In the genomic region with DNA sequence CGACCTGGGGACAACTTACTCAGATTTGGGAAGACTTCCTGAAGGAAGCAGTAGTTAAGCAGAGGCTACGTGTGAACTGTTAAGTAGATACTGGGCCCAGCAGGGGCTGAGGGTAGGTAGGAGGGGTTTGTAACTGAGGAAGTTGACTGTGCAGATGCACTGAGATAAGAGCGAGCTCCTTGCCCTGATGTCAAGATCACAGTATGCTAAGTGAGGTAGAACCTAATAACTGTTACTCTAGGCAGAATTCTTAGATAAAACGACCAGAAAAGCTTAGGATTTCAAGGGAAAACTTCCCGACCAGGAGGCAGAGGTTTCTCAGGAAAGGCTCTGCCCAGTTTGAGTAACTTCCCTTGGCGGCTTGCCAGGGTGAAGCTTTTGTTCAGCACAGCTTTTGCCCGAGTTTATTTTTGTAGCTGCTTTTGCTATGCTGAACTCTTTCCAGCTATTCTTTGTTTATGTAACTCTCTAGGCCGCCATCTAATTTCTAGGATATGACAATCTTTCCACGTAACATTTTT, we compare ENCODE assay signal across 8 cellular contexts.
A peak's percentile ranks its signal among the peaks of the same experiment; 100 is the strongest.
DNase-seq lines count a peak whose midpoint lies in the region; ATAC-seq and TF ChIP-seq lines count a peak whose summit lies in the region.

No MANE protein-coding gene starts in this region.

- H3K9ac ChIP-seq in endodermal cell (ENCODE audit: extremely low read depth, low read length, poor library complexity, severe bottlenecking): no peak overlapping the region

- H3K27me3 ChIP-seq in CD4-positive, alpha-beta memory T cell (ENCODE audit: insufficient read depth, low read length): no peaks in the 10 kb centered on the region
- H3K27me3 ChIP-seq in RWPE2 (ENCODE audit: insufficient read depth, poor library complexity, severe bottlenecking) (no peaks in the 10 kb centered on the region), endodermal cell (ENCODE audit: control insufficient read depth, insufficient read depth, low read length, poor library complexity, severe bottlenecking) (no peaks in the 10 kb centered on the region), lower lobe of right lung (ENCODE audit: low read depth) (no peaks in the 10 kb centered on the region), tibial nerve (no peaks in the 10 kb centered on the region)

- CTCF ChIA-PET in CD4-positive, alpha-beta memory T cell (lab: Charles Lee; ENCODE audit: partially characterized antibody): interaction anchor here (1.2 kb wide), 1 partner anchor 140 kb away, joined by 6 read pairs; no protein-coding TSS in a partner anchor

- TF ChIP-seq EP300 in tibial nerve (IDR thresholded peaks at IDR 0.05): peak in 1 of 2 donors; percentile 52

- intact Hi-C loops in CD4-positive, alpha-beta memory T cell (cut with micrococcal nuclease): no loop called here
- intact Hi-C loops in lower lobe of right lung (cut with DNase I): no loop called here

- no peaks in the 10 kb centered on the region for H3K27me3 Mint-ChIP-seq in CD4-positive, alpha-beta memory T cell
- H3K27me3 Mint-ChIP-seq in endodermal cell (ENCODE audit: insufficient read depth): no peaks in the 10 kb centered on the region

- peaks cover 3 to 8% (median 7%) of the 10 kb centered on the region in 4 donors for H3K4me1 Mint-ChIP-seq in CD4-positive, alpha-beta memory T cell
- H3K4me1 Mint-ChIP-seq in endodermal cell: peaks cover 31% of the 10 kb centered on the region

- no peaks in the 10 kb centered on the region for H3K36me3 ChIP-seq in CD4-positive, alpha-beta memory T cell (ENCODE audit: insufficient read depth, low read length)
- H3K36me3 ChIP-seq in RWPE2 (ENCODE audit: low read depth) (no peaks in the 10 kb centered on the region), endodermal cell (ENCODE audit: control insufficient read depth, insufficient read depth, low read length) (no peaks in the 10 kb centered on the region), lower lobe of right lung (no peaks in the 10 kb centered on the region), tibial nerve (no peaks in the 10 kb centered on the region)

- WGBS in endodermal cell (ENCODE audit: insufficient coverage in 1 of 2, insufficient read length in 1 of 2), 2 experiments: 17 to 28% methylated on average over 8 to 9 of the region's 9 CpGs
- 20 to 26% methylated on average over 9 of the region's 9 CpGs for WGBS in tibial nerve, 2 donors

- no peaks in the 10 kb centered on the region for H3K9me3 ChIP-seq in CD4-positive, alpha-beta memory T cell (ENCODE audit: control insufficient read depth in 1 of 2, low read length in 2 of 2)
- no peaks in the 10 kb centered on the region for H3K9me3 ChIP-seq in RWPE2 (ENCODE audit: severe bottlenecking)
- H3K9me3 ChIP-seq in endodermal cell (ENCODE audit: control insufficient read depth, low read length): no peaks in the 10 kb centered on the region
- H3K9me3 ChIP-seq in lower lobe of right lung: no peaks in the 10 kb centered on the region
- no peaks in the 10 kb centered on the region for H3K9me3 ChIP-seq in tibial nerve

- H3K4me1 ChIP-seq in CD4-positive, alpha-beta memory T cell (ENCODE audit: insufficient read depth, low read length): peaks cover 9% of the 10 kb centered on the region
- H3K4me1 ChIP-seq in RWPE2 (ENCODE audit: insufficient read depth, poor library complexity, severe bottlenecking) (peaks cover 30% of the 10 kb centered on the region), endodermal cell (ENCODE audit: control insufficient read depth, insufficient read depth, low read length) (peaks cover 14% of the 10 kb centered on the region), lower lobe of right lung (peaks cover 16% of the 10 kb centered on the region), tibial nerve (peaks cover 0 to 13% (median 0%) of the 10 kb centered on the region in 4 donors)

- ATAC-seq in HG03442 (IDR thresholded peaks at IDR 0.05; ENCODE audit: unreplicated experiment): peak; percentile 68
- peak; percentile 69 for ATAC-seq in RWPE2 (ENCODE audit: low read depth)
- ATAC-seq in lower lobe of right lung: peak; percentile 53 to 71
- no peak for ATAC-seq in GM21367 (IDR thresholded peaks at IDR 0.05; ENCODE audit: unreplicated experiment)
- no peak for ATAC-seq in GM21390 (IDR thresholded peaks at IDR 0.05; ENCODE audit: unreplicated experiment)

- peaks cover 0 to 4% (median 0%) of the 10 kb centered on the region in 8 donors for H3K9me3 Mint-ChIP-seq in CD4-positive, alpha-beta memory T cell
- H3K9me3 Mint-ChIP-seq in endodermal cell: no peaks in the 10 kb centered on the region

- TF ChIP-seq CTCF in RWPE2 (IDR thresholded peaks at IDR 0.05; ENCODE audit: poor library complexity, severe bottlenecking) (no peak), endodermal cell (conservative IDR thresholded peaks at IDR 0.05) (no peak), lower lobe of right lung (IDR thresholded peaks at IDR 0.05) (no peak), tibial nerve (IDR thresholded peaks at IDR 0.05) (no peak)

- TF ChIP-seq POLR2A in tibial nerve (IDR thresholded peaks at IDR 0.05): no peak

- H3K27ac Mint-ChIP-seq in CD4-positive, alpha-beta memory T cell: peak overlapping the region in 5 of 7 donors; percentile 4 to 76 (median 51)
- H3K27ac Mint-ChIP-seq in endodermal cell: peak overlapping the region; percentile 29

- peak overlapping the region in 6 of 8 donors; percentile 3 to 73 (median 54) for H3K4me3 Mint-ChIP-seq in CD4-positive, alpha-beta memory T cell
- H3K4me3 Mint-ChIP-seq in endodermal cell: peak overlapping the region; percentile 11

- H3K4me3 ChIP-seq in CD4-positive, alpha-beta memory T cell (ENCODE audit: low read length in 2 of 2): no peak overlapping the region
- H3K4me3 ChIP-seq in RWPE2 (ENCODE audit: severe bottlenecking) (no peak overlapping the region), endodermal cell (ENCODE audit: low read length) (peak overlapping the region; percentile 28), lower lobe of right lung (no peak overlapping the region), tibial nerve (no peak overlapping the region)

- H3K36me3 Mint-ChIP-seq in CD4-positive, alpha-beta memory T cell: no peaks in the 10 kb centered on the region
- no peaks in the 10 kb centered on the region for H3K36me3 Mint-ChIP-seq in endodermal cell (ENCODE audit: low read depth)

- POLR2A ChIA-PET in CD4-positive, alpha-beta memory T cell (lab: Charles Lee; ENCODE audit: partially characterized antibody): interaction anchor here (1.0 kb wide), 1 partner anchor 140 kb away, joined by 4 read pairs; no protein-coding TSS in a partner anchor

- peak in 3 of 5 donors; percentile 2 to 13 (median 8) for DNase-seq in CD4-positive, alpha-beta memory T cell
- peak; percentile 83 for DNase-seq in RWPE2 (ENCODE audit: low spot score)
- DNase-seq in endodermal cell: peak; percentile 87
- DNase-seq in lower lobe of right lung: peak; percentile 67
- DNase-seq in tibial nerve (ENCODE audit: low spot score in 2 of 2): peak; percentile 72 to 75

- no peak overlapping the region for H3K27ac ChIP-seq in CD4-positive, alpha-beta memory T cell (ENCODE audit: low read depth, low read length)
- H3K27ac ChIP-seq in RWPE2 (ENCODE audit: poor library complexity, severe bottlenecking) (peak overlapping the region; percentile 77), endodermal cell (ENCODE audit: low read depth, low read length) (no peak overlapping the region), lower lobe of right lung (peak overlapping the region; percentile 47), tibial nerve (peak overlapping the region in 1 of 4 donors; percentile 25)

Comparison
In these comparisons a context has a peak if more than half of its experiments do, and no peak if none do; other contexts are left out.
1. DNase-seq: peak in every context shown above with its lines; median percentile 87 in endodermal cell; 83 in RWPE2; 74 in tibial nerve; 67 in lower lobe of right lung; 8 in CD4-positive, alpha-beta memory T cell.
2. H3K27ac ChIP-seq: peak in RWPE2 (single experiment) and lower lobe of right lung (single experiment); none in CD4-positive, alpha-beta memory T cell (single experiment) and endodermal cell (single experiment).
3. ATAC-seq: peak in HG03442 (single experiment), RWPE2 (single experiment) and lower lobe of right lung (2 of 2); none in GM21367 (single experiment) and GM21390 (single experiment).